8 cellular contexts compared by ENCODE assay signal in the genomic region with DNA sequence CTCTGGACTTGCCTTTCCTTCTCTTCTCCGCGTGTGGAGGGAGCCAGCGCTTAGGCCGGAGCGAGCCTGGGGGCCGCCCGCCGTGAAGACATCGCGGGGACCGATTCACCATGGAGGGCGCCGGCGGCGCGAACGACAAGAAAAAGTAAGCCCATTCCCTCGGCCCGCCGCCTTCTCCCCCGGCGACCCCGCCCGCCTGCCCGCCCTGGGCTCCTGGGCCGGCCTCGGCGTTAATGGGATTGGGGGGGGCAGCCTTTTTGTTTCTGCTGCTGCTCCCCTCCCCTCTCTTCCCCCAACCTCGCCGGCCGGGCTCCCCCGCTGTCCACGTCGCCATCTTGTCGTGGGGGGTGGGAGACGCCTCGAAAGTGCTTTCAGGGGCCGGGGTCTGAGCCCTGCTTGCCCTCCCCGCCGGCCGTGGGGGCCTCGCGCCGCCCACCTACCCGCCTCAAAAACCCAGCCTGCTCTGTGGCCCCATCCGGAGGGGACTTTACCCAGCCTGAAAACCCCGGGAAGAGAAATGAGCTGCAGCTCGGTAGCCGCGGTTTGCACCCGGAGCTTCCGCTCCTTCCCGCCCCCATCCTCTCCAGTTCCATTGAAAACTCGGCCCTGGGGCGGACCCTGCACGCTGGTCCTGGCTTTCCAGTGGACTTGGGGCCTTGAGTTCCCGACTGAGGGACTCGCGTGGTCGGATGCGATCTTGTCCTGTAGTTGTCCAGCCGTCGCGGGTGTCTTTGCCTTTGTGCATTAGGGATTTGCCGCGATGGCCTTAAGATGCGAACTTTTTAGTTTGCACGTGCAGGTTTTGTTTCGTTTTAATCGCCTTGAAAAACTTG. TPM values are rescaled to one million over a fixed set of nuclear protein-coding genes. Genes with fewer than 3 reads are reported as not detected.
DNase-seq lines count a peak whose midpoint lies in the region; ATAC-seq lines count a peak whose summit lies in the region.

No MANE protein-coding gene starts in this region.

- no peaks in the 10 kb centered on the region for H3K36me3 ChIP-seq in ectodermal cell (ENCODE audit: control insufficient read depth, insufficient read depth, low read length)

- peak overlapping the region; percentile 98 for H3K27ac ChIP-seq in ectodermal cell (ENCODE audit: insufficient read depth, low read depth, low read length, poor library complexity, severe bottlenecking)

- peak overlapping the region; percentile 75 for H3K4me3 ChIP-seq in ectodermal cell (ENCODE audit: insufficient read depth, low read depth, low read length)

- peaks cover 21% of the 10 kb centered on the region for H3K4me1 ChIP-seq in ectodermal cell (ENCODE audit: control insufficient read depth, insufficient read depth, low read length)

- no peaks in the 10 kb centered on the region for H3K27me3 ChIP-seq in ectodermal cell (ENCODE audit: control insufficient read depth, insufficient read depth, low read length, poor library complexity, severe bottlenecking)

- H3K9me3 ChIP-seq in ectodermal cell (ENCODE audit: control insufficient read depth, low read length), result no peaks in the 10 kb centered on the region

- peak; percentile 1 for ATAC-seq in HG03103 (IDR thresholded peaks at IDR 0.05; ENCODE audit: low read depth, unreplicated experiment)

- peak; percentile 33 for DNase-seq in NCI-H1436 (lab: John Stamatoyannopoulos, UW)
- no peak for DNase-seq in NCI-H1436 treated with DMSO at 0.1 percent for 48 hours (lab: John Stamatoyannopoulos, UW)
- peak; percentile 44 for DNase-seq in NCI-H526 treated with DMSO at 0.1 percent for 48 hours (lab: John Stamatoyannopoulos, UW)
- peak; percentile 63 to 69 for DNase-seq in activated CD4-positive, alpha-beta T cell treated with anti-CD3 and anti-CD28 coated beads, Interleukin-2, amount 50 U/mL, for 48 hours
- DNase-seq in lung microvascular endothelial cell (ENCODE audit: low read depth in 2 of 2), result peak; percentile 50 to 62
- peak; percentile 17 for DNase-seq in stimulated activated CD8-positive, alpha-beta memory T cell treated with anti-CD3 and anti-CD28 coated beads, Interleukin-12 subunit alpha, Interleukin-12 subunit beta, amount 100 ng/mL, for 24 hours (ENCODE audit: extremely low read depth)

- 0% methylated on average over 70 of the region's 70 CpGs for WGBS in ectodermal cell, 2 experiments

RNA-seq across cellular contexts. Expression of gene HIF1A, which starts 0.6 kb away (rescaled TPM):
- polyA plus RNA-seq in ectodermal cell (2013, experiment 1 of 4), result 180 TPM
- polyA plus RNA-seq in ectodermal cell (2013, experiment 2 of 4), result 188 TPM
- polyA plus RNA-seq in ectodermal cell (2013, experiment 3 of 4), result 161 TPM
- polyA plus RNA-seq in ectodermal cell (2013, experiment 4 of 4), result 169 TPM
- 117 and 128 TPM in 2 replicates for total RNA-seq in lung microvascular endothelial cell
